In genomic region chr1:237792149-237792548, GRCh38 we compare ENCODE assay signal across 7 cellular contexts.
"Had no signal": no experiment of that assay in that cellular context is flagged by ENCODE, and none has a peak within 500 bp of the region (broad histone marks: within the 10 kb centered on the region; RNA-seq: fewer than 3 reads in every experiment).

No MANE protein-coding gene starts in this region.

- ATAC-seq: HCT116, K562 had no signal

- H3K36me3 ChIP-seq: HAP-1 had no signal

- H2AFZ ChIP-seq: GM23248 had no signal

- H3K9me3 ChIP-seq: HAP-1 had no signal

- H3K4me3 ChIP-seq: GM23248, HAP-1, K562 had no signal

- H3K27ac ChIP-seq: GM23248 had no signal

- DNase-seq: GM23248, GOT3, H7, IMR-90 had no signal

- H3K9ac ChIP-seq: GM23248 had no signal
